ENCODE assay signal across 13 cellular contexts in the genomic region with DNA sequence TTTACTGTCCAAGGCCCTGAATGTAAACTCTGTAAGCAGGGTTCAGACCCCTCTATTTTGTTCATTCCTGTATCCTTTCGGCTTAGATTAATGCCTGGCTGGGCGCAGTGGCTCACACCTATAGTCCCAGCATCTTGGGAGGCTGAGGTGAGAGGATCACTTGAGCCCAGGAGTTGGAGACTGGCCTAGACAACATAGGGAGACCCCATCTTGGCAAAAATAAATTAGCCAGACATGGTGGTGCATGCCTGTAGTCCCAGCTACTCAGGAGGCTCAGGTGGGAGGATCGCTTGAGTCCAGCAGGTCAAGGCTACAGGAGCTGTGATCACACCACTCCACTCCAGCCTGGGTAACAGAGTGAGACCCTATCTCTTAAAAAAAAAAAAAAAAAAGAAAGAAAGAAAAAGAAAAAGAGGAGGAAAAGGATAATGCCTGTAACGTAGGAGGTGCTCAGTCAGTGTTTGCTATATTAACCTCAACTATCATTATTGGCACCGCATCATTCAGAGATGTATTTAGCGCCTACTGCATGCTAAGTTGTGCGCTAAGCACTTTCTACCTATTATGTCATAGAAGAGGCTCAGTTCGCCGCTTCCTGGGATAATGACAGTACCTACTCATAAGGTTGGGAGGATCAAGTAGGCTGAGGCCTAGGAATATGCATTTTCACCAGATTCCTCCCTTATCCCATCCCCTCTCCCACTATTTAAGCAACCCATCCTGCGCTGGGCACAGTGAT. TPM values are rescaled to one million over a fixed set of nuclear protein-coding genes. Genes with fewer than 3 reads are reported as not detected.
DNase-seq lines count a peak whose midpoint lies in the region; ATAC-seq and TF ChIP-seq lines count a peak whose summit lies in the region.
"Had no signal": no experiment of that assay in that cellular context is flagged by ENCODE, and none has a peak within 500 bp of the region (broad histone marks: within the 10 kb centered on the region; RNA-seq: fewer than 3 reads in every experiment).

No MANE protein-coding gene starts in this region.

- peak overlapping the region; percentile 77 for H3K27ac ChIP-seq in AG04450 (ENCODE audit: low read depth, low read length)
- H3K27ac ChIP-seq: body of pancreas had no signal

- peaks cover 58% of the 10 kb centered on the region for H3K36me3 Mint-ChIP-seq in activated naive CD8-positive, alpha-beta T cell treated with anti-CD3 and anti-CD28 coated beads, Interleukin-2, amount 10 ng/mL, durations not matched to agents 7 days and 5 days

- POLR2A ChIA-PET in AG04450 (lab: Yijun Ruan, JAX), result interaction anchor here (0.5 to 1.8 kb wide), 10 partner anchors 117 to 496 kb away, joined by 3 to 9 read pairs (median 4); no protein-coding TSS in a partner anchor
- POLR2A ChIA-PET in activated naive CD8-positive, alpha-beta T cell treated with anti-CD3 and anti-CD28 coated beads, Interleukin-2, amount 10 ng/mL, durations not matched to agents 7 days and 5 days (lab: Charles Lee), result interaction anchor here (0.6 to 11.8 kb wide), 38 partner anchors 13 to 309 kb away, joined by 3 to 227 read pairs (median 6); a partner anchor contains a TSS

- TF ChIP-seq CTCF in AG04450 (IDR thresholded peaks at IDR 0.05; ENCODE audit: low read depth, low read length), result no peak

- peak overlapping the region; percentile 98 for H3K27ac Mint-ChIP-seq in activated naive CD8-positive, alpha-beta T cell treated with anti-CD3 and anti-CD28 coated beads, Interleukin-2, amount 10 ng/mL, durations not matched to agents 7 days and 5 days

- CTCF ChIA-PET in AG04450 (lab: Charles Lee), result interaction anchor here (1.5 to 2.7 kb wide), 2 partner anchors 280 to 287 kb away, joined by 4 to 8 read pairs; no protein-coding TSS in a partner anchor

- no peaks in the 10 kb centered on the region for H3K27me3 ChIP-seq in AG04450 (ENCODE audit: control insufficient read depth, insufficient read depth, low read length)
- H3K27me3 ChIP-seq: BLaER1, body of pancreas, MG63 had no signal

- H3K9me3 ChIP-seq in AG04450 (ENCODE audit: control insufficient read depth, insufficient read depth, low read length), result peaks cover 6% of the 10 kb centered on the region; the same call in 1 of the 2 replicates
- H3K9me3 ChIP-seq: BLaER1, body of pancreas, MG63 had no signal

- no peak overlapping the region for H3K4me3 ChIP-seq in AG04450 (ENCODE audit: low read depth, low read length)
- H3K4me3 ChIP-seq: BLaER1, body of pancreas, MG63 had no signal

- H3K4me1 Mint-ChIP-seq in activated naive CD8-positive, alpha-beta T cell treated with anti-CD3 and anti-CD28 coated beads, Interleukin-2, amount 10 ng/mL, durations not matched to agents 7 days and 5 days, result peaks cover 43% of the 10 kb centered on the region
- H3K4me1 Mint-ChIP-seq: endodermal cell had no signal

- no peaks in the 10 kb centered on the region for H3K27me3 Mint-ChIP-seq in activated naive CD8-positive, alpha-beta T cell treated with anti-CD3 and anti-CD28 coated beads, Interleukin-2, amount 10 ng/mL, durations not matched to agents 7 days and 5 days

- DNase-seq in AG04450 (ENCODE audit: low read depth, low spot score) (no peak), MV-4-11 (lab: John Stamatoyannopoulos, UW) (no peak)
- no peak for DNase-seq in activated naive CD8-positive, alpha-beta T cell treated with anti-CD3 and anti-CD28 coated beads, Interleukin-2, amount 10 ng/mL, durations not matched to agents 7 days and 5 days
- DNase-seq: body of pancreas, kidney glomerular epithelial cell had no signal

- H3K9me3 Mint-ChIP-seq in activated naive CD8-positive, alpha-beta T cell treated with anti-CD3 and anti-CD28 coated beads, Interleukin-2, amount 10 ng/mL, durations not matched to agents 7 days and 5 days, result no peaks in the 10 kb centered on the region
- H3K9me3 Mint-ChIP-seq: endodermal cell had no signal

- peak; percentile 43 for TF ChIP-seq POLR2A in GM19099 (IDR thresholded peaks at IDR 0.05; ENCODE audit: extremely low read depth, insufficient read length, low read depth)

- peak overlapping the region; percentile 98 for H3K4me3 Mint-ChIP-seq in activated naive CD8-positive, alpha-beta T cell treated with anti-CD3 and anti-CD28 coated beads, Interleukin-2, amount 10 ng/mL, durations not matched to agents 7 days and 5 days
- H3K4me3 Mint-ChIP-seq: endodermal cell had no signal

- no peak for ATAC-seq in activated naive CD8-positive, alpha-beta T cell treated with anti-CD3 and anti-CD28 coated beads, Interleukin-2, amount 10 ng/mL, durations not matched to agents 7 days and 5 days (ENCODE audit: low read depth)
- ATAC-seq in HG02840 (IDR thresholded peaks at IDR 0.05; ENCODE audit: low FRiP score, unreplicated experiment) (no peak), GM21825 (IDR thresholded peaks at IDR 0.05; ENCODE audit: unreplicated experiment) (no peak)
- ATAC-seq: body of pancreas had no signal

RNA-seq across cellular contexts. Expression of a gene that starts 5.0 kb away (rescaled TPM):
- 11.6 and 21.9 TPM in 2 replicates for polyA plus RNA-seq in AG04450 (2011; rRNA removed)
- polyA minus RNA-seq in AG04450 (2011; rRNA and poly(A)+ RNA removed), result 18.1 and 18.9 TPM in 2 replicates
- 100 to 1,000 TPM; 165 to 176 TPM for total RNA-seq in activated naive CD8-positive, alpha-beta T cell treated with anti-CD3 and anti-CD28 coated beads, Interleukin-2, amount 10 ng/mL, durations not matched to agents 7 days and 5 days

RNA-seq across cellular contexts. Expression of a gene that starts 18.2 kb away (rescaled TPM):
- polyA plus RNA-seq in AG04450 (2011; rRNA removed), result not detected in 2 replicates
- polyA minus RNA-seq in AG04450 (2011; rRNA and poly(A)+ RNA removed), result not detected in 2 replicates
- not detected for total RNA-seq in activated naive CD8-positive, alpha-beta T cell treated with anti-CD3 and anti-CD28 coated beads, Interleukin-2, amount 10 ng/mL, durations not matched to agents 7 days and 5 days
- total RNA-seq: body of pancreas; endodermal cell; pulmonary artery endothelial cell; T-helper 1 cell treated with Interleukin-12 subunit alpha and Interleukin-12 subunit beta and Interleukin-4 antibody, amounts not matched to agents 30 ng/mL and 1 ng/mL, for 36 hours had no signal

RNA-seq across cellular contexts. Expression of a gene that starts 22.5 kb away (rescaled TPM):
- not detected in 2 replicates for polyA plus RNA-seq in AG04450 (2011; rRNA removed)
- not detected in 2 replicates for polyA minus RNA-seq in AG04450 (2011; rRNA and poly(A)+ RNA removed)
- total RNA-seq in activated naive CD8-positive, alpha-beta T cell treated with anti-CD3 and anti-CD28 coated beads, Interleukin-2, amount 10 ng/mL, durations not matched to agents 7 days and 5 days, result not detected
- total RNA-seq: body of pancreas; endodermal cell; pulmonary artery endothelial cell; T-helper 1 cell treated with Interleukin-12 subunit alpha and Interleukin-12 subunit beta and Interleukin-4 antibody, amounts not matched to agents 30 ng/mL and 1 ng/mL, for 36 hours had no signal

RNA-seq across cellular contexts. Expression of a gene that starts 25.3 kb away (rescaled TPM):
- polyA plus RNA-seq in AG04450 (2011; rRNA removed), result not detected in 2 replicates
- not detected in 2 replicates for polyA minus RNA-seq in AG04450 (2011; rRNA and poly(A)+ RNA removed)
- total RNA-seq in activated naive CD8-positive, alpha-beta T cell treated with anti-CD3 and anti-CD28 coated beads, Interleukin-2, amount 10 ng/mL, durations not matched to agents 7 days and 5 days, result not detected
- total RNA-seq: body of pancreas; endodermal cell; pulmonary artery endothelial cell; T-helper 1 cell treated with Interleukin-12 subunit alpha and Interleukin-12 subunit beta and Interleukin-4 antibody, amounts not matched to agents 30 ng/mL and 1 ng/mL, for 36 hours had no signal

RNA-seq across cellular contexts. Expression of a gene that starts 30.2 kb away (rescaled TPM):
- not detected in 2 replicates for polyA plus RNA-seq in AG04450 (2011; rRNA removed)
- not detected in 2 replicates for polyA minus RNA-seq in AG04450 (2011; rRNA and poly(A)+ RNA removed)
- not detected for total RNA-seq in activated naive CD8-positive, alpha-beta T cell treated with anti-CD3 and anti-CD28 coated beads, Interleukin-2, amount 10 ng/mL, durations not matched to agents 7 days and 5 days
- total RNA-seq: body of pancreas; endodermal cell; pulmonary artery endothelial cell; T-helper 1 cell treated with Interleukin-12 subunit alpha and Interleukin-12 subunit beta and Interleukin-4 antibody, amounts not matched to agents 30 ng/mL and 1 ng/mL, for 36 hours had no signal
